In genomic region chr16:84116720-84117481, GRCh38 we compare ENCODE assay signal across 8 cellular contexts. TPM values are rescaled to one million over a fixed set of nuclear protein-coding genes. Genes with fewer than 3 reads are reported as not detected.
DNase-seq lines count a peak whose midpoint lies in the region; ATAC-seq and TF ChIP-seq lines count a peak whose summit lies in the region.

Gene MBTPS1 (minus strand): TSS chr16:84116942. CDS start chr16:84101783, 15,159 bp downstream.

- CTCF ChIA-PET in Panc1 (lab: Charles Lee), result interaction anchor here (0.6 kb wide), 1 partner anchor 217 kb away, joined by 3 read pairs; no protein-coding TSS in a partner anchor

- BruUV-seq in Panc1 (replicated peaks; lab: Mats Ljungman, UMichigan), result no TSS peak

- no peak for TF ChIP-seq EP300 in esophagus muscularis mucosa (IDR thresholded peaks at IDR 0.05)

- peaks cover 44% of the 10 kb centered on the region for H3K79me2 ChIP-seq in KMS-11 (ENCODE audit: insufficient read depth, low read depth)

- peak within 1 kb of the TSS; percentile 98 for H3K4me2 ChIP-seq in KMS-11

- H3K4me1 ChIP-seq in KMS-11 (ENCODE audit: low read depth, poor library complexity, severe bottlenecking) (peaks cover 43% of the 10 kb centered on the region), Panc1 (ENCODE audit: control insufficient read depth, insufficient read depth, low read length) (no peaks in the 10 kb centered on the region; the same call in 1 of the 2 replicates), esophagus muscularis mucosa (peaks cover 24 to 39% (median 30%) of the 10 kb centered on the region in 4 donors)

- H3K9me3 ChIP-seq in Panc1 (ENCODE audit: control insufficient read depth, insufficient read depth, low read depth, low read length) (no peaks in the 10 kb centered on the region), esophagus muscularis mucosa (no peaks in the 10 kb centered on the region)

- peak; percentile 45 for TF ChIP-seq POLR2A in esophagus muscularis mucosa (IDR thresholded peaks at IDR 0.05; ENCODE audit: low read depth)

- H3K27ac ChIP-seq in KMS-11 (peak within 1 kb of the TSS; percentile 67), Panc1 (ENCODE audit: low read length) (peak within 1 kb of the TSS; percentile 87), esophagus muscularis mucosa (replicated peaks in 1 of 4) (peak within 1 kb of the TSS; percentile 91 to 97 (median 96))

- H3K9ac ChIP-seq in KMS-11, result peak within 1 kb of the TSS; percentile 85

- intact Hi-C loops in Panc1 (cut with micrococcal nuclease; ENCODE audit: unreplicated experiment), result no loop called here
- intact Hi-C loops in esophagus muscularis mucosa (cut with DNase I), result loop anchor here (10.0 kb wide), 1 partner anchor 68 kb away; the partner anchor contains the start of gene TAF1C

- TF ChIP-seq CTCF in KMS-11 (conservative IDR thresholded peaks at IDR 0.05; ENCODE audit: low read depth, low read length) (no peak), Panc1 (IDR thresholded peaks at IDR 0.05) (no peak), esophagus muscularis mucosa (IDR thresholded peaks at IDR 0.05) (peak in 1 of 3 experiments; percentile 42)

- H3K36me3 ChIP-seq in KMS-11 (ENCODE audit: insufficient read depth) (no peaks in the 10 kb centered on the region), Panc1 (ENCODE audit: control insufficient read depth, insufficient read depth, low read length) (peaks cover 11% of the 10 kb centered on the region; the same call in 1 of the 2 replicates), esophagus muscularis mucosa (peaks cover 0 to under 1% (median 0%) of the 10 kb centered on the region in 4 donors)

- in situ Hi-C loops in Panc1 (cut with HindIII; ENCODE audit: low pct_unique_long_range_greater_than_20kb, low sequenced_read_pairs), result no loop called here

- ATAC-seq in GM21737 (IDR thresholded peaks at IDR 0.05; ENCODE audit: unreplicated experiment) (peak; percentile 92), Panc1 (peak; percentile 98)

- H3K4me3 ChIP-seq in KMS-11 (IDR thresholded peaks at IDR 0.05; ENCODE audit: insufficient read depth, low read depth, low read length) (peak within 1 kb of the TSS; percentile 29), Panc1 (ENCODE audit: low read depth in 2 of 2, low read length in 2 of 2) (peak within 1 kb of the TSS; percentile 83 to 95), esophagus muscularis mucosa (peak within 1 kb of the TSS; percentile 80 to 99 (median 96))

- DNase-seq in DMS53 treated with DMSO at 0.1 percent for 48 hours (lab: John Stamatoyannopoulos, UW; ENCODE audit: unreplicated experiment) (peak; percentile 85), Panc1 (ENCODE audit: low read depth, low spot score) (peak; percentile 74), esophagus muscularis mucosa (ENCODE audit: extremely low spot score) (peak; percentile 98), myocyte (ENCODE audit: low read depth) (peak; percentile 99)
- peak; percentile 98 to 99 for DNase-seq in activated T-cell treated with anti-CD3 and anti-CD28 coated beads, Interleukin-2, amount 50 U/mL, for 48 hours
- peak; percentile 95 to 98 for DNase-seq in stimulated activated CD8-positive, alpha-beta memory T cell treated with anti-CD3 and anti-CD28 coated beads, Interleukin-7, amount 100 ng/mL, for 48 hours (ENCODE audit: extremely low read depth in 1 of 2, low read depth in 1 of 2)

- no peaks in the 10 kb centered on the region for H3K27me3 ChIP-seq in KMS-11 (ENCODE audit: insufficient read depth, low read depth)
- no peaks in the 10 kb centered on the region for H3K27me3 ChIP-seq in Panc1 (ENCODE audit: control insufficient read depth, insufficient read depth, low read length)
- H3K27me3 ChIP-seq in esophagus muscularis mucosa, result no peaks in the 10 kb centered on the region

- no peaks in the 10 kb centered on the region for H4K20me1 ChIP-seq in KMS-11 (ENCODE audit: insufficient read depth)

- peak within 1 kb of the TSS; percentile 91 for H2AFZ ChIP-seq in KMS-11 (ENCODE audit: low read depth)

- POLR2A ChIA-PET in Panc1 (lab: Charles Lee), result no interaction called here

- 2% methylated on average over 28 of the region's 93 CpGs for WGBS in esophagus muscularis mucosa

RNA-seq across cellular contexts. Expression of gene MBTPS1, which starts in this region (rescaled TPM):
- total RNA-seq in Panc1 (2021; ENCODE audit: unreplicated experiment), result 66.8 TPM
- 59.6 TPM for polyA plus RNA-seq in Panc1 (2012; ENCODE audit: insufficient read length)
- 10 to 100 TPM; 72.4 to 86.6 (median 82.6) TPM for total RNA-seq in esophagus muscularis mucosa
- total RNA-seq in myocyte, result 42.1 and 53.5 TPM in 2 replicates
- polyA plus RNA-seq in myocyte (2012), result 69.7 TPM

Comparison
In these comparisons a context has a peak if more than half of its experiments do, and no peak if none do; other contexts are left out.
1. Peak in every context shown above with its lines: DNase-seq, ATAC-seq, H3K4me3 ChIP-seq and H3K27ac ChIP-seq.
2. H3K4me3 ChIP-seq: peak in every context shown above with its lines; median percentile 96 in esophagus muscularis mucosa; 89 in Panc1; 29 in KMS-11.